12 cellular contexts compared by ENCODE assay signal in genomic region chr5:56213886-56214535, GRCh38. TPM values are rescaled to one million over a fixed set of nuclear protein-coding genes. Genes with fewer than 3 reads are reported as not detected.
A peak's percentile ranks its signal among the peaks of the same experiment; 100 is the strongest.
DNase-seq lines count a peak whose midpoint lies in the region; ATAC-seq, FAIRE-seq and TF ChIP-seq lines count a peak whose summit lies in the region.
"Not testable (repeated sequence)": the region's sequence is repeated elsewhere in the genome, so short reads cannot be mapped to it uniquely, and the experiment has no call there.
"Had no signal": no experiment of that assay in that cellular context is flagged by ENCODE, and none has a peak within 500 bp of the region (broad histone marks: within the 10 kb centered on the region; RNA-seq: fewer than 3 reads in every experiment).

No MANE protein-coding gene starts in this region.

- not testable (repeated sequence) for H3K27me3 ChIP-seq in Panc1 (ENCODE audit: control insufficient read depth, insufficient read depth, low read length); WERI-Rb-1 (ENCODE audit: insufficient read depth, low read depth, severe bottlenecking); bronchial epithelial cell (ENCODE audit: control insufficient read depth, insufficient read depth, low read length); fibroblast of lung (ENCODE audit: control insufficient read depth, insufficient read depth, low read length); mesenchymal stem cell (ENCODE audit: control insufficient read depth in 1 of 2, insufficient read depth in 1 of 2, low read length in 2 of 2)

- not testable (repeated sequence) for BruUV-seq in Panc1 (replicated peaks; lab: Mats Ljungman, UMichigan)

- POLR2A ChIA-PET in Panc1 (lab: Charles Lee) = not testable (repeated sequence)

- not testable (repeated sequence) for H3K9ac ChIP-seq in fibroblast of lung (ENCODE audit: insufficient read depth, low read length); mesenchymal stem cell (ENCODE audit: low read length)

- not testable (repeated sequence) for H3K36me3 ChIP-seq in Panc1 (ENCODE audit: control insufficient read depth, insufficient read depth, low read length); WERI-Rb-1; bronchial epithelial cell (ENCODE audit: control insufficient read depth, insufficient read depth, low read length); fibroblast of lung (ENCODE audit: control insufficient read depth, insufficient read depth, low read length); mesenchymal stem cell (ENCODE audit: control insufficient read depth in 1 of 2, insufficient read depth in 2 of 2, low read depth in 1 of 2, low read length in 2 of 2)

- not testable (repeated sequence) for H4K20me1 ChIP-seq in fibroblast of lung (ENCODE audit: control insufficient read depth, extremely low read depth, insufficient read depth, low read length)

- not testable (repeated sequence) for TF ChIP-seq CTCF in Panc1 (IDR thresholded peaks at IDR 0.05); WERI-Rb-1 (IDR thresholded peaks at IDR 0.05; ENCODE audit: low read depth, low read length); bronchial epithelial cell (IDR thresholded peaks at IDR 0.05; ENCODE audit: insufficient read depth, low read length, severe bottlenecking); fibroblast of lung (conservative IDR thresholded peaks at IDR 0.05 in 1 of 2, IDR thresholded peaks at IDR 0.05 in 1 of 2; ENCODE audit: low read depth in 1 of 2, low read length in 2 of 2)

- peak overlapping the region; percentile 24 for H2BK5ac ChIP-seq in mesenchymal stem cell (ENCODE audit: low read depth, low read length, poor library complexity, severe bottlenecking)

- not testable (repeated sequence) for H3K14ac ChIP-seq in mesenchymal stem cell (ENCODE audit: low read length in 2 of 2)

- H3K4me2 ChIP-seq in fibroblast of lung (ENCODE audit: extremely low read depth, insufficient read depth, low read length); mesenchymal stem cell (ENCODE audit: low read length, poor library complexity, severe bottlenecking): not testable (repeated sequence)

- H3K4me1 ChIP-seq in Panc1 (ENCODE audit: control insufficient read depth, insufficient read depth, low read length) = peaks cover 18% of the 10 kb centered on the region
- H3K4me1 ChIP-seq in fibroblast of lung (ENCODE audit: control insufficient read depth, extremely low read depth, insufficient read depth, low read length); mesenchymal stem cell (ENCODE audit: control insufficient read depth, insufficient read depth, low read depth, low read length): not testable (repeated sequence)

- H3K79me1 ChIP-seq in mesenchymal stem cell (replicated peaks; ENCODE audit: low read length, poor library complexity, severe bottlenecking) = not testable (repeated sequence)

- not testable (repeated sequence) for H4K91ac ChIP-seq in mesenchymal stem cell (ENCODE audit: low read length)

- not testable (repeated sequence) for H2BK120ac ChIP-seq in mesenchymal stem cell (ENCODE audit: low read depth, low read length)

- H2AK5ac ChIP-seq in mesenchymal stem cell (ENCODE audit: low read length, severe bottlenecking) = not testable (repeated sequence)

- not testable (repeated sequence) for FAIRE-seq in bronchial epithelial cell (lab: Jason Lieb, UNC)

- in situ Hi-C loops in Caki2 (cut with HindIII; ENCODE audit: low pct_unique_long_range_greater_than_20kb, low sequenced_read_pairs); Panc1 (cut with HindIII; ENCODE audit: low pct_unique_long_range_greater_than_20kb, low sequenced_read_pairs): not testable (repeated sequence)

- intact Hi-C loops in Panc1 (cut with micrococcal nuclease; ENCODE audit: unreplicated experiment) = not testable (repeated sequence)

- H4K8ac ChIP-seq in mesenchymal stem cell (ENCODE audit: low read length) = not testable (repeated sequence)

- DNase-seq in Caki2 (ENCODE audit: low read depth) = peak; percentile 61
- DNase-seq in HCEC 1CT = peak; percentile 78
- DNase-seq in Panc1 (ENCODE audit: low read depth, low spot score); mesenchymal stem cell: not testable (repeated sequence)
- DNase-seq in WERI-Rb-1 = peak; percentile 27
- peak; percentile 50 for DNase-seq in bronchial epithelial cell (ENCODE audit: low read depth)
- DNase-seq in fibroblast of lung (ENCODE audit: low read depth in 2 of 2) = peak; percentile 16 to 51

- not testable (repeated sequence) for H3K79me2 ChIP-seq in fibroblast of lung (ENCODE audit: control insufficient read depth, insufficient read depth, low read length)

- H3K23ac ChIP-seq in mesenchymal stem cell (ENCODE audit: low read length in 2 of 2) = not testable (repeated sequence)

- peak overlapping the region; percentile 52; the same call in 1 of the 2 replicates for H3K27ac ChIP-seq in Panc1 (ENCODE audit: low read length)
- H3K27ac ChIP-seq in WERI-Rb-1 = peak overlapping the region; percentile 7; the same call in 1 of the 2 replicates
- not testable (repeated sequence) for H3K27ac ChIP-seq in fibroblast of lung (ENCODE audit: insufficient read depth, low read length); mesenchymal stem cell (ENCODE audit: low read length, poor library complexity, severe bottlenecking)

- CTCF ChIA-PET in Panc1 (lab: Charles Lee) = not testable (repeated sequence)

- H3K4ac ChIP-seq in mesenchymal stem cell (ENCODE audit: low read depth in 1 of 2, low read length in 2 of 2) = not testable (repeated sequence)

- H3K18ac ChIP-seq in mesenchymal stem cell (ENCODE audit: low read depth in 1 of 2, low read length in 2 of 2) = not testable (repeated sequence)

- H2BK12ac ChIP-seq in mesenchymal stem cell (ENCODE audit: low read length in 2 of 2) = not testable (repeated sequence)

- ATAC-seq in Panc1 = not testable (repeated sequence)

- 67% methylated on average over 2 of the region's 4 CpGs for WGBS in mesenchymal stem cell

- not testable (repeated sequence) for H2AFZ ChIP-seq in fibroblast of lung (ENCODE audit: low read length); mesenchymal stem cell (ENCODE audit: low read depth, low read length)

- H2BK15ac ChIP-seq in mesenchymal stem cell (ENCODE audit: low read depth, poor library complexity, severe bottlenecking) = not testable (repeated sequence)

- H3K4me3 ChIP-seq in Panc1 (ENCODE audit: low read depth in 2 of 2, low read length in 2 of 2); WERI-Rb-1 (ENCODE audit: low read depth, low read length); bronchial epithelial cell (ENCODE audit: low read depth, low read length); fibroblast of lung (replicated peaks in 1 of 4; ENCODE audit: control extremely low read depth in 1 of 4, insufficient read depth in 1 of 4, low read depth in 3 of 4, low read length in 4 of 4); mesenchymal stem cell (ENCODE audit: insufficient read depth in 1 of 2, low read depth in 1 of 2, low read length in 2 of 2): not testable (repeated sequence)

- H3K9me3 ChIP-seq in Panc1 (ENCODE audit: control insufficient read depth, insufficient read depth, low read depth, low read length); WERI-Rb-1 (ENCODE audit: severe bottlenecking); fibroblast of lung (ENCODE audit: control insufficient read depth, insufficient read depth, low read depth, low read length): not testable (repeated sequence)
- peaks cover 15% of the 10 kb centered on the region for H3K9me3 ChIP-seq in mesenchymal stem cell (ENCODE audit: control insufficient read depth, low read length)

RNA-seq across cellular contexts. Expression of gene ANKRD55, which starts 19.1 kb away (rescaled TPM):
- total RNA-seq in Caki2 (2014; rRNA removed; shearing (Covaris generic); ENCODE audit: low replicate concordance) = 4.7 TPM in 1 of 2 replicates, not detected in the other
- total RNA-seq in Panc1 (2021; ENCODE audit: unreplicated experiment) (not detected), bronchial epithelial cell (not detected in 2 replicates), fibroblast of lung (under 0.01 TPM in 1 of 2 replicates, not detected in the other)
- 0.22 TPM for polyA plus RNA-seq in Panc1 (2012; ENCODE audit: insufficient read length)
- polyA plus RNA-seq in fibroblast of lung = 0.25 TPM in 1 of 2 replicates, not detected in the other
- polyA plus RNA-seq in fibroblast of lung (2012) = 0.08 and 0.21 TPM in 2 replicates
- not detected in 2 replicates for polyA minus RNA-seq in fibroblast of lung (ENCODE audit: low replicate concordance)
- polyA plus RNA-seq in mesenchymal stem cell (2013, experiment 1 of 2) = 0.91 TPM
- 0.86 TPM for polyA plus RNA-seq in mesenchymal stem cell (2013, experiment 2 of 2)
- total RNA-seq: LHCN-M2, NCI-H460, PC-3, Right ventricle myocardium inferior, SJSA1 had no signal
